Comparison of ENCODE assay signal across 23 cellular contexts in genomic region chr2:152387046-152387445, GRCh38.
"Had no signal": no experiment of that assay in that cellular context is flagged by ENCODE, and none has a peak within 500 bp of the region (broad histone marks: within the 10 kb centered on the region; RNA-seq: fewer than 3 reads in every experiment).

No MANE protein-coding gene starts in this region.

- H3K4me3 Mint-ChIP-seq: activated B cell treated with CpG ODN at 0.5 μM for 24 hours; activated CD4-positive, alpha-beta T cell treated with anti-CD3 and anti-CD28 coated beads, Interleukin-2, amount 10 ng/mL, durations not matched to agents 24 days and 14 days; activated naive CD4-positive, alpha-beta T cell treated with anti-CD3 and anti-CD28 coated beads, Interleukin-2, amount 10 ng/mL, durations not matched to agents 7 days and 5 days; naive thymus-derived CD4-positive, alpha-beta T cell; T-cell had no signal

- H3K36me3 Mint-ChIP-seq: activated naive CD4-positive, alpha-beta T cell treated with anti-CD3 and anti-CD28 coated beads, Interleukin-2, amount 10 ng/mL, durations not matched to agents 7 days and 5 days; naive thymus-derived CD4-positive, alpha-beta T cell; T-cell had no signal

- H3K4me1 Mint-ChIP-seq: activated B cell treated with CpG ODN at 0.5 μM for 24 hours; activated CD4-positive, alpha-beta T cell treated with anti-CD3 and anti-CD28 coated beads, Interleukin-2, amount 10 ng/mL, durations not matched to agents 24 days and 14 days; activated naive CD4-positive, alpha-beta T cell treated with anti-CD3 and anti-CD28 coated beads, Interleukin-2, amount 10 ng/mL, durations not matched to agents 7 days and 5 days; naive thymus-derived CD4-positive, alpha-beta T cell; T-cell had no signal

- H3K36me3 ChIP-seq: brain microvascular endothelial cell, gastrocnemius medialis, heart left ventricle, left lung, upper lobe of right lung had no signal

- DNase-seq: activated B cell treated with CpG ODN at 0.5 μM for 24 hours; activated CD4-positive, alpha-beta T cell treated with anti-CD3 and anti-CD28 coated beads, Interleukin-2, amount 10 ng/mL, durations not matched to agents 24 days and 14 days; activated CD8-positive, alpha-beta memory T cell treated with anti-CD3 and anti-CD28 coated beads, Interleukin-2, amount 50 U/mL, for 4 hours; activated effector memory CD4-positive, alpha-beta T cell treated with Interleukin-2 at 50 U/mL for 16 hours; activated naive CD4-positive, alpha-beta T cell treated with anti-CD3 and anti-CD28 coated beads, Interleukin-2, amount 10 ng/mL, durations not matched to agents 7 days and 5 days; activated T-cell treated with anti-CD3 and anti-CD28 coated beads, Interleukin-2, amount 50 U/mL, for 48 hours; brain microvascular endothelial cell; central memory CD4-positive, alpha-beta T cell; dorsolateral prefrontal cortex; gastrocnemius medialis; heart left ventricle; kidney; left lung; mammary epithelial cell; naive thymus-derived CD4-positive, alpha-beta T cell; psoas muscle; stimulated activated CD8-positive, alpha-beta memory T cell treated with anti-CD3 and anti-CD28 coated beads, Interleukin-4, amount 100 ng/mL, for 48 hours; stimulated activated naive CD4-positive, alpha-beta T cell; T-cell; upper lobe of right lung had no signal

- H3K9me3 ChIP-seq: gastrocnemius medialis, heart left ventricle, left lung, psoas muscle, upper lobe of right lung had no signal

- H3K27me3 Mint-ChIP-seq: activated B cell treated with CpG ODN at 0.5 μM for 24 hours had no signal

- H3K4me3 ChIP-seq: dorsolateral prefrontal cortex, gastrocnemius medialis, heart left ventricle, left lung, psoas muscle, upper lobe of right lung had no signal

- H3K27me3 ChIP-seq: brain microvascular endothelial cell, dorsolateral prefrontal cortex, gastrocnemius medialis, heart left ventricle, left lung, upper lobe of right lung had no signal

- FAIRE-seq: colon, kidney had no signal

- H3K27ac ChIP-seq: brain microvascular endothelial cell, epithelial cell of prostate, gastrocnemius medialis, heart left ventricle, left lung, psoas muscle, upper lobe of right lung had no signal

- ATAC-seq: gastrocnemius medialis; heart left ventricle; naive thymus-derived CD4-positive, alpha-beta T cell; psoas muscle; sciatic nerve; T-cell; upper lobe of right lung had no signal

- H3K9me3 Mint-ChIP-seq: activated B cell treated with CpG ODN at 0.5 μM for 24 hours; activated naive CD4-positive, alpha-beta T cell treated with anti-CD3 and anti-CD28 coated beads, Interleukin-2, amount 10 ng/mL, durations not matched to agents 7 days and 5 days had no signal

- H3K27ac Mint-ChIP-seq: activated B cell treated with CpG ODN at 0.5 μM for 24 hours; activated CD4-positive, alpha-beta T cell treated with anti-CD3 and anti-CD28 coated beads, Interleukin-2, amount 10 ng/mL, durations not matched to agents 24 days and 14 days; activated naive CD4-positive, alpha-beta T cell treated with anti-CD3 and anti-CD28 coated beads, Interleukin-2, amount 10 ng/mL, durations not matched to agents 7 days and 5 days; naive thymus-derived CD4-positive, alpha-beta T cell; T-cell had no signal
